In genomic region chr14:103074699-103075341, GRCh38 we compare ENCODE assay signal across 9 cellular contexts. TPM values are rescaled to one million over a fixed set of nuclear protein-coding genes. Genes with fewer than 3 reads are reported as not detected.
A peak's percentile ranks its signal among the peaks of the same experiment; 100 is the strongest.
DNase-seq lines count a peak whose midpoint lies in the region; ATAC-seq and TF ChIP-seq lines count a peak whose summit lies in the region.
"Had no signal": no experiment of that assay in that cellular context is flagged by ENCODE, and none has a peak within 500 bp of the region (broad histone marks: within the 10 kb centered on the region; RNA-seq: fewer than 3 reads in every experiment).

No MANE protein-coding gene starts in this region.

- H3K4me3 ChIP-seq in SU-DHL-6 (ENCODE audit: insufficient read depth, low read length, poor library complexity, severe bottlenecking) (peak overlapping the region; percentile 15), right atrium auricular region (peak overlapping the region in 1 of 2 donors; percentile 52), skin epidermis (peak overlapping the region; percentile 13 to 42 (median 33))

- H3K9me2 ChIP-seq in SU-DHL-6 (replicated peaks; ENCODE audit: insufficient read depth, low read length), result no peaks in the 10 kb centered on the region

- H3F3A ChIP-seq in SU-DHL-6 (ENCODE audit: insufficient read depth), result no peaks in the 10 kb centered on the region

- H3K4me1 ChIP-seq in right atrium auricular region, result peaks cover 0 to 22% of the 10 kb centered on the region in 2 donors

- H3K9me3 ChIP-seq in SU-DHL-6 (ENCODE audit: insufficient read depth, low read length) (no peaks in the 10 kb centered on the region), right atrium auricular region (no peaks in the 10 kb centered on the region)

- H3K27ac ChIP-seq in SU-DHL-6 (ENCODE audit: low read depth, low read length) (no peak overlapping the region), right atrium auricular region (peak overlapping the region; percentile 61 to 86), skin epidermis (peak overlapping the region in 19 of 21 experiments; percentile 7 to 90 (median 71))
- H3K27ac ChIP-seq: 22Rv1 had no signal

- no peak overlapping the region for H2AFZ ChIP-seq in SU-DHL-6 (ENCODE audit: low read depth, low read length, severe bottlenecking)

- H3K27me3 ChIP-seq in SU-DHL-6 (ENCODE audit: low read length), result no peaks in the 10 kb centered on the region
- H3K27me3 ChIP-seq in right atrium auricular region, result no peaks in the 10 kb centered on the region

- ATAC-seq in HG03442 (IDR thresholded peaks at IDR 0.05; ENCODE audit: unreplicated experiment) (no peak), HG02571 (IDR thresholded peaks at IDR 0.05; ENCODE audit: unreplicated experiment) (no peak)

- TF ChIP-seq CTCF in SU-DHL-6 (IDR thresholded peaks at IDR 0.05; ENCODE audit: insufficient read depth, low read length, poor library complexity, severe bottlenecking) (no peak), right atrium auricular region (IDR thresholded peaks at IDR 0.05) (no peak)

- DNase-seq in DMS53 (lab: John Stamatoyannopoulos, UW) (peak; percentile 44), DMS53 treated with DMSO at 0.1 percent for 48 hours (lab: John Stamatoyannopoulos, UW; ENCODE audit: unreplicated experiment) (no peak), right atrium auricular region (ENCODE audit: low spot score) (peak; percentile 85), SHP77 (lab: John Stamatoyannopoulos, UW) (no peak)

- no peaks in the 10 kb centered on the region for H3K36me3 ChIP-seq in SU-DHL-6 (ENCODE audit: low read length)
- H3K36me3 ChIP-seq in right atrium auricular region, result no peaks in the 10 kb centered on the region

- H4K20me1 ChIP-seq in SU-DHL-6 (ENCODE audit: low read depth, low read length), result no peaks in the 10 kb centered on the region

- no peaks in the 10 kb centered on the region for H3K79me2 ChIP-seq in SU-DHL-6 (ENCODE audit: insufficient read depth, low read length)

- H3K4me2 ChIP-seq in SU-DHL-6 (ENCODE audit: low read depth, low read length, poor library complexity, severe bottlenecking), result peak overlapping the region; percentile 44

- H3K9ac ChIP-seq in SU-DHL-6 (ENCODE audit: low read length), result no peak overlapping the region

RNA-seq across cellular contexts. Expression of gene LBHD2, which starts 9.2 kb away (rescaled TPM):
- total RNA-seq in right atrium auricular region, result not detected

RNA-seq across cellular contexts. Expression of gene CDC42BPB, which starts 17.5 kb away (rescaled TPM):
- total RNA-seq in right atrium auricular region, result 10 to 100 TPM; 68.0 to 83.4 TPM

RNA-seq across cellular contexts. Expression of gene EXOC3L4, which starts 19.7 kb away (rescaled TPM):
- under 1 TPM in 1 of 2 donors, not detected in 1; 0.37 TPM for total RNA-seq in right atrium auricular region

RNA-seq across cellular contexts. Expression of gene TNFAIP2, which starts 48.4 kb away (rescaled TPM):
- 10 to 100 TPM; 24.5 to 32.2 TPM for total RNA-seq in right atrium auricular region

Comparison
In these comparisons a context has a peak if more than half of its experiments do, and no peak if none do; other contexts are left out.
1. DNase-seq: peak in DMS53 (single experiment) and right atrium auricular region (single experiment); none in DMS53 treated with DMSO at 0.1 percent for 48 hours (single experiment) and SHP77 (0 of 2).